8 cellular contexts compared by ENCODE assay signal in genomic region chr7:121575194-121575766, GRCh38.
"Had no signal": no experiment of that assay in that cellular context is flagged by ENCODE, and none has a peak within 500 bp of the region (broad histone marks: within the 10 kb centered on the region; RNA-seq: fewer than 3 reads in every experiment).

No MANE protein-coding gene starts in this region.

- DNase-seq: activated CD4-positive, alpha-beta T cell treated with anti-CD3 and anti-CD28 coated beads for 48 hours; activated CD8-positive, alpha-beta memory T cell treated with anti-CD3 and anti-CD28 coated beads, Interleukin-2, amount 50 U/mL, for 48 hours; activated CD8-positive, alpha-beta T cell treated with anti-CD3 and anti-CD28 coated beads, Interleukin-2, amount 10 ng/mL, durations not matched to agents 7 days and 5 days; activated naive CD4-positive, alpha-beta T cell treated with Interleukin-2 at 50 U/mL for 16 hours; activated naive CD8-positive, alpha-beta T cell treated with anti-CD3 and anti-CD28 coated beads, Interleukin-2, amount 50 U/mL, for 24 hours; colonic mucosa; effector CD4-positive, alpha-beta T cell; gastrocnemius medialis had no signal
